In the genomic region with DNA sequence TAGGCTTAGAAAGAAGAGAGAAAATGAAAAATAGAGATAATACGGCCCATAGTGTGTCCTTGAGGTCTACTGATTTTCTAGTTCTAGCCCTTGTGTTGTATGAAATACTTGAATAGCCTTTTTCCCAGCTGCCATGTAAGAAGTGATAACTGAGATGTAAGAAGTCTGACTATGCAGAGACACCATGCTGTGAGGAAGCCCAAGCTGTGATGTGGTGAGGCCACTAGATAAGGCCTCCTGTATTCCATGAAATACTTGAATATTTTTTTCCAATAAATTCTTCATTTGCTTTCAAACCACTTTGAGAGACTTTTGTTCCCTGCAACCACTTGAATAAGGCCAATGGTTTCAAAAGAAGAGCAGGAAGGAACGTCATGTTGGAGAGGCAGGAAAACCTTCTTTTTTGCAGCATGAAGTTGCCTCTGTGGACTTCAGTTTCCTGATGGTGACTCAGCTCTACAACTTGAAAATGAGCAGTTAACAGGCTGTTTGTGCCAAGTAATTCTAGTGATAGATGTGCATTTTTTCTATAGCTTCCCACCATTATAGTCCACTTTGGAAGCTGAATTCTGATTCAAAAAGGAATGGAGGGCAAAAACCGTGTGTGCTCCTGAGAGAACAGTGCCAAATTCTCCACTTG, we compare ENCODE assay signal across 18 cellular contexts. TPM values are rescaled to one million over a fixed set of nuclear protein-coding genes. Genes with fewer than 3 reads are reported as not detected.
DNase-seq lines count a peak whose midpoint lies in the region; ATAC-seq and TF ChIP-seq lines count a peak whose summit lies in the region.
"Had no signal": no experiment of that assay in that cellular context is flagged by ENCODE, and none has a peak within 500 bp of the region (broad histone marks: within the 10 kb centered on the region; RNA-seq: fewer than 3 reads in every experiment).

No MANE protein-coding gene starts in this region.

- H3K36me3 Mint-ChIP-seq in stimulated activated effector memory CD8-positive, alpha-beta T cell treated with anti-CD3 and anti-CD28 coated beads, Interleukin-12 subunit alpha, Interleukin-12 subunit beta, amount 100 ng/mL, for 72 hours: no peaks in the 10 kb centered on the region

- no peak overlapping the region for H3K27ac Mint-ChIP-seq in stimulated activated effector memory CD8-positive, alpha-beta T cell treated with anti-CD3 and anti-CD28 coated beads, Interleukin-12 subunit alpha, Interleukin-12 subunit beta, amount 100 ng/mL, for 72 hours
- H3K27ac Mint-ChIP-seq: GM23338 had no signal

- no peak overlapping the region for H3K27ac ChIP-seq in brain microvascular endothelial cell
- no peak overlapping the region for H3K27ac ChIP-seq in substantia nigra (ENCODE audit: low read depth, low read length, poor library complexity, severe bottlenecking)
- H3K27ac ChIP-seq: C4-2B, Peyer's patch had no signal

- TF ChIP-seq POLR2A in NB4 (IDR thresholded peaks at IDR 0.05; ENCODE audit: extremely low read depth, insufficient read length): no peak

- no peak overlapping the region for H3K4me3 Mint-ChIP-seq in stimulated activated effector memory CD8-positive, alpha-beta T cell treated with anti-CD3 and anti-CD28 coated beads, Interleukin-12 subunit alpha, Interleukin-12 subunit beta, amount 100 ng/mL, for 72 hours
- H3K4me3 Mint-ChIP-seq: GM23338 had no signal

- DNase-seq in ELR (ENCODE audit: low read depth) (peak; percentile 25), NB4 (ENCODE audit: low read depth) (peak; percentile 18), brain microvascular endothelial cell (peak; percentile 15), lung microvascular endothelial cell (ENCODE audit: low read depth in 2 of 2) (peak; percentile 53 to 89), substantia nigra (lab: John Stamatoyannopoulos, UW) (no peak)
- no peak for DNase-seq in stimulated activated CD4-positive, alpha-beta T cell treated with anti-CD3 and anti-CD28 coated beads, Interleukin-2, amount 100 ng/mL, for 24 hours
- no peak for DNase-seq in stimulated activated effector memory CD8-positive, alpha-beta T cell treated with anti-CD3 and anti-CD28 coated beads, Interleukin-12 subunit alpha, Interleukin-12 subunit beta, amount 100 ng/mL, for 72 hours (ENCODE audit: low spot score in 2 of 2)
- DNase-seq: Calu3, KG1, NCI-H1092 treated with DMSO at 0.1 percent for 48 hours, NCI-H1694, NCI-H2107, NCI-H774, Peyer's patch, SHP77 had no signal

- no peaks in the 10 kb centered on the region for H3K36me3 ChIP-seq in brain microvascular endothelial cell (replicated peaks)
- H3K36me3 ChIP-seq: Peyer's patch had no signal

- no peak for ATAC-seq in stimulated activated effector memory CD8-positive, alpha-beta T cell treated with anti-CD3 and anti-CD28 coated beads, Interleukin-12 subunit alpha, Interleukin-12 subunit beta, amount 100 ng/mL, for 72 hours
- ATAC-seq: GM23338 had no signal

- in situ Hi-C loops in brain microvascular endothelial cell (cut with HindIII; ENCODE audit: low pct_ligation_motif_present, low sequenced_read_pairs): no loop called here

- H3K4me3 ChIP-seq in NB4 (ENCODE audit: low read depth, low read length) (no peak overlapping the region), brain microvascular endothelial cell (ENCODE audit: low read depth, low read length) (no peak overlapping the region)
- H3K4me3 ChIP-seq: GM23338, Peyer's patch had no signal

- no peaks in the 10 kb centered on the region for H3K27me3 ChIP-seq in brain microvascular endothelial cell (replicated peaks)
- H3K27me3 ChIP-seq: Peyer's patch had no signal

- no peak for TF ChIP-seq CTCF in NB4 (IDR thresholded peaks at IDR 0.05; ENCODE audit: low read depth, low read length)
- TF ChIP-seq CTCF in brain microvascular endothelial cell (IDR thresholded peaks at IDR 0.05; ENCODE audit: low read depth, low read length, missing control alignments): no peak

- H3K4me1 Mint-ChIP-seq in stimulated activated effector memory CD8-positive, alpha-beta T cell treated with anti-CD3 and anti-CD28 coated beads, Interleukin-12 subunit alpha, Interleukin-12 subunit beta, amount 100 ng/mL, for 72 hours: peaks cover 13% of the 10 kb centered on the region
- H3K4me1 Mint-ChIP-seq: GM23338 had no signal

- H3K9me3 Mint-ChIP-seq in stimulated activated effector memory CD8-positive, alpha-beta T cell treated with anti-CD3 and anti-CD28 coated beads, Interleukin-12 subunit alpha, Interleukin-12 subunit beta, amount 100 ng/mL, for 72 hours: peaks cover 3% of the 10 kb centered on the region

RNA-seq across cellular contexts. Expression of gene FAM9C, which starts 25.5 kb away (rescaled TPM):
- under 0.01 TPM in 1 of 2 replicates, not detected in the other for total RNA-seq in lung microvascular endothelial cell
- total RNA-seq: Calu3, GM23338, MCF 10A had no signal

Comparison
In these comparisons a context has a peak if more than half of its experiments do, and no peak if none do; other contexts are left out.
1. DNase-seq: peak in ELR (single experiment), NB4 (single experiment), brain microvascular endothelial cell (single experiment) and lung microvascular endothelial cell (2 of 2); none in stimulated activated CD4-positive, alpha-beta T cell treated with anti-CD3 and anti-CD28 coated beads, Interleukin-2, amount 100 ng/mL, for 24 hours (0 of 2), substantia nigra (0 of 49) and stimulated activated effector memory CD8-positive, alpha-beta T cell treated with anti-CD3 and anti-CD28 coated beads, Interleukin-12 subunit alpha, Interleukin-12 subunit beta, amount 100 ng/mL, for 72 hours (0 of 2).